ENCODE assay signal across 23 cellular contexts in the genomic region with DNA sequence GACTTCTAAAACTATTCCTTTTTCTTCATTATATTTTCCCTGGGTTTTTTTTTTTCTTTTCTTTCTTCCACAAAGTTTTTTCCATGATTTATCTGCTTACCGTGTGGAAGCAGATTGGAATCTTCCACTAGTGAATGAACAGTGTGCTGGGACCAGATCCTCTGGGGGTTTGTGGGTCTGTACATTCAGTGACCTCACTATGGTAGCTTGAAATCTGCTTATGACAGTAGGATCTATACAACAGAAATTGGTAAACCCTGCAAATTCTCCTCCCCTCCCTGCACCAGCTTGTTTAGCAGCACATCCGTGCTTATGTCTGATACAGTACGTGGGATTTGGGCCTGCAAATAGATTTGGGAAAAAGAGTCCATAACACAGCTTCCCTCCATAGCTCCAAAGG. TPM values are rescaled to one million over a fixed set of nuclear protein-coding genes. Genes with fewer than 3 reads are reported as not detected.
"Had no signal": no experiment of that assay in that cellular context is flagged by ENCODE, and none has a peak within 500 bp of the region (broad histone marks: within the 10 kb centered on the region; RNA-seq: fewer than 3 reads in every experiment).

No MANE protein-coding gene starts in this region.

- H3K9ac ChIP-seq: parathyroid adenoma had no signal

- H3K27me3 Mint-ChIP-seq: dendritic cell treated with granulocyte-macrophage colony-stimulating factor and Interleukin-4, amounts not matched to agents 40 ng/mL and 50 ng/mL, for 4 days; effector memory CD8-positive, alpha-beta T cell; naive B cell; stimulated activated naive B cell treated with anti-CD40 and anti-IgM and Interleukin-4, amounts not matched to agents 10 μg/mL and 1 μg/mL and 100 μg/mL, for 72 hours; stimulated activated naive CD8-positive, alpha-beta T cell treated with anti-CD3 and anti-CD28 coated beads, Interleukin-15, amount 100 ng/mL, for 72 hours had no signal

- H3K4me1 ChIP-seq: parathyroid adenoma, psoas muscle, right lobe of liver, testis had no signal

- H3K9me3 Mint-ChIP-seq: dendritic cell treated with granulocyte-macrophage colony-stimulating factor and Interleukin-4, amounts not matched to agents 40 ng/mL and 50 ng/mL, for 4 days; effector memory CD8-positive, alpha-beta T cell; naive B cell; nephron; stimulated activated naive B cell treated with anti-CD40 and anti-IgM and Interleukin-4, amounts not matched to agents 10 μg/mL and 1 μg/mL and 100 μg/mL, for 72 hours; stimulated activated naive CD8-positive, alpha-beta T cell treated with anti-CD3 and anti-CD28 coated beads, Interleukin-15, amount 100 ng/mL, for 72 hours had no signal

- H3K4me3 Mint-ChIP-seq: dendritic cell treated with granulocyte-macrophage colony-stimulating factor and Interleukin-4, amounts not matched to agents 40 ng/mL and 50 ng/mL, for 4 days; effector memory CD8-positive, alpha-beta T cell; naive B cell; nephron; stimulated activated naive B cell treated with anti-CD40 and anti-IgM and Interleukin-4, amounts not matched to agents 10 μg/mL and 1 μg/mL and 100 μg/mL, for 72 hours; stimulated activated naive CD8-positive, alpha-beta T cell treated with anti-CD3 and anti-CD28 coated beads, Interleukin-15, amount 100 ng/mL, for 72 hours had no signal

- DNase-seq: effector memory CD8-positive, alpha-beta T cell; gastrocnemius medialis; left colon; left ventricle myocardium superior; mesenchymal stem cell; naive B cell; occipital lobe; psoas muscle; retina; right lobe of liver; stimulated activated CD4-positive, alpha-beta T cell treated with anti-CD3 and anti-CD28 coated beads, Interleukin-2, amount 100 ng/mL, for 24 hours; stimulated activated CD4-positive, alpha-beta T cell treated with anti-CD3 and anti-CD28 coated beads, Interleukin-4, amount 100 ng/mL, for 4 hours; stimulated activated naive B cell treated with anti-CD40 and anti-IgM and Interleukin-4, amounts not matched to agents 10 μg/mL and 1 μg/mL and 100 μg/mL, for 72 hours; stimulated activated naive CD8-positive, alpha-beta T cell treated with anti-CD3 and anti-CD28 coated beads, Interleukin-15, amount 100 ng/mL, for 72 hours; testis had no signal

- H3K4me3 ChIP-seq: esophagus muscularis mucosa, gastrocnemius medialis, lung, psoas muscle, right lobe of liver, testis, tibial nerve had no signal

- H3K4me1 Mint-ChIP-seq: naive B cell; nephron; stimulated activated naive B cell treated with anti-CD40 and anti-IgM and Interleukin-4, amounts not matched to agents 10 μg/mL and 1 μg/mL and 100 μg/mL, for 72 hours; stimulated activated naive CD8-positive, alpha-beta T cell treated with anti-CD3 and anti-CD28 coated beads, Interleukin-15, amount 100 ng/mL, for 72 hours had no signal

- H2AFZ ChIP-seq: parathyroid adenoma had no signal

- H3K9me3 ChIP-seq: esophagus muscularis mucosa, gastrocnemius medialis, psoas muscle, right lobe of liver, testis, tibial nerve had no signal

- H3K27me3 ChIP-seq: esophagus muscularis mucosa, gastrocnemius medialis, right lobe of liver, testis, tibial nerve had no signal

- H3K36me3 ChIP-seq: esophagus muscularis mucosa, gastrocnemius medialis, right lobe of liver, tibial nerve had no signal

- H3K36me3 Mint-ChIP-seq: naive B cell; stimulated activated naive B cell treated with anti-CD40 and anti-IgM and Interleukin-4, amounts not matched to agents 10 μg/mL and 1 μg/mL and 100 μg/mL, for 72 hours had no signal

- ATAC-seq: effector memory CD8-positive, alpha-beta T cell; gastrocnemius medialis; left colon; left ventricle myocardium superior; psoas muscle; right lobe of liver; stimulated activated naive B cell treated with anti-CD40 and anti-IgM and Interleukin-4, amounts not matched to agents 10 μg/mL and 1 μg/mL and 100 μg/mL, for 72 hours; stimulated activated naive CD8-positive, alpha-beta T cell treated with anti-CD3 and anti-CD28 coated beads, Interleukin-15, amount 100 ng/mL, for 72 hours had no signal

- H3K27ac ChIP-seq: epithelial cell of prostate, esophagus muscularis mucosa, gastrocnemius medialis, parathyroid adenoma, psoas muscle, right lobe of liver, testis, tibial nerve had no signal

- H3K27ac Mint-ChIP-seq: dendritic cell treated with granulocyte-macrophage colony-stimulating factor and Interleukin-4, amounts not matched to agents 40 ng/mL and 50 ng/mL, for 4 days; effector memory CD8-positive, alpha-beta T cell; naive B cell; nephron; stimulated activated naive B cell treated with anti-CD40 and anti-IgM and Interleukin-4, amounts not matched to agents 10 μg/mL and 1 μg/mL and 100 μg/mL, for 72 hours; stimulated activated naive CD8-positive, alpha-beta T cell treated with anti-CD3 and anti-CD28 coated beads, Interleukin-15, amount 100 ng/mL, for 72 hours had no signal

- H3K79me2 ChIP-seq: parathyroid adenoma had no signal

RNA-seq across cellular contexts. Expression of gene MAB21L1, which starts 26.0 kb away (rescaled TPM):
- total RNA-seq: kidney epithelial cell, right lobe of liver, testis had no signal
